ENCODE assay signal across 18 cellular contexts in genomic region chr20:24112360-24112759, GRCh38.
DNase-seq lines count a peak whose midpoint lies in the region; ATAC-seq, FAIRE-seq and TF ChIP-seq lines count a peak whose summit lies in the region.
"Had no signal": no experiment of that assay in that cellular context is flagged by ENCODE, and none has a peak within 500 bp of the region (broad histone marks: within the 10 kb centered on the region; RNA-seq: fewer than 3 reads in every experiment).

No MANE protein-coding gene starts in this region.

- RAD21 ChIA-PET in GM12878 (lab: Charles Lee; ENCODE audit: unreplicated experiment), result no interaction called here

- no peak overlapping the region for H3K27ac Mint-ChIP-seq in activated CD4-positive, alpha-beta memory T cell treated with anti-CD3 and anti-CD28 coated beads, Interleukin-2, amount 10 ng/mL, durations not matched to agents 7 days and 5 days
- H3K27ac Mint-ChIP-seq: CD4-positive, CD25-positive, alpha-beta regulatory T cell; H9 had no signal

- H3K4me3 ChIP-seq in BLaER1 (no peak overlapping the region), MM.1S (ENCODE audit: low read length) (no peak overlapping the region), GM12878 (no peak overlapping the region), kidney (ENCODE audit: low read length in 2 of 2) (no peak overlapping the region)
- H3K4me3 ChIP-seq: A549 had no signal

- peaks cover 2% of the 10 kb centered on the region for H3K27me3 Mint-ChIP-seq in activated CD4-positive, alpha-beta memory T cell treated with anti-CD3 and anti-CD28 coated beads, Interleukin-2, amount 10 ng/mL, durations not matched to agents 7 days and 5 days

- H4K20me1 ChIP-seq in BLaER1 (no peaks in the 10 kb centered on the region), MM.1S (ENCODE audit: insufficient read depth, low read length) (no peaks in the 10 kb centered on the region), GM12878 (ENCODE audit: control insufficient read depth, insufficient read depth) (no peaks in the 10 kb centered on the region)

- no peaks in the 10 kb centered on the region for H3K9me3 Mint-ChIP-seq in activated CD4-positive, alpha-beta memory T cell treated with anti-CD3 and anti-CD28 coated beads, Interleukin-2, amount 10 ng/mL, durations not matched to agents 7 days and 5 days
- H3K9me3 Mint-ChIP-seq: CD8-positive, alpha-beta memory T cell; H9 had no signal

- in situ Hi-C loops in GM12878 (cut with MboI), result no loop called here

- no TSS peak for BruUV-seq in GM12878 (replicated peaks; lab: Mats Ljungman, UMichigan)

- SMC1A ChIA-PET in GM12878 (lab: Charles Lee; ENCODE audit: uncharacterized antibody, unreplicated experiment), result interaction anchor here (1.4 kb wide), 1 partner anchor 10 kb away, joined by 3 read pairs; no protein-coding TSS in a partner anchor

- CTCF ChIA-PET in GM12878 (lab: Yijun Ruan, JAX), result interaction anchor here (0.5 kb wide), 1 partner anchor 816 kb away, joined by 3 read pairs; no protein-coding TSS in a partner anchor
- CTCF ChIA-PET in activated CD4-positive, alpha-beta memory T cell treated with anti-CD3 and anti-CD28 coated beads, Interleukin-2, amount 10 ng/mL, durations not matched to agents 7 days and 5 days (lab: Charles Lee), result no interaction called here

- H3K27ac ChIP-seq in BLaER1, result peak overlapping the region; percentile 53; the same call in 1 of the 2 replicates
- H3K27ac ChIP-seq in MM.1S (ENCODE audit: low read length), result no peak overlapping the region
- no peak overlapping the region for H3K27ac ChIP-seq in GM12878 (ENCODE audit: control insufficient read depth, insufficient read depth)
- H3K27ac ChIP-seq in kidney (ENCODE audit: low read depth in 2 of 2, low read length in 2 of 2), result no peak overlapping the region
- H3K27ac ChIP-seq: 22Rv1 had no signal

- no peak for TF ChIP-seq POLR2A in GM12878 (IDR thresholded peaks at IDR 0.05; ENCODE audit: low read depth, low read length)

- ATAC-seq in GM12878, result peak; percentile 38; the same call in 2 of the 3 replicates
- ATAC-seq: A549 had no signal

- H2AFZ ChIP-seq in MM.1S (ENCODE audit: low read length) (no peak overlapping the region), GM12878 (ENCODE audit: control insufficient read depth, low read depth, low read length) (no peak overlapping the region)

- no peaks in the 10 kb centered on the region for H3K9me2 ChIP-seq in MM.1S (replicated peaks; ENCODE audit: insufficient read depth, low read length)

- POLR2A ChIA-PET in GM12878 (lab: Charles Lee), result no interaction called here
- POLR2A ChIA-PET in activated CD4-positive, alpha-beta memory T cell treated with anti-CD3 and anti-CD28 coated beads, Interleukin-2, amount 10 ng/mL, durations not matched to agents 7 days and 5 days (lab: Charles Lee), result no interaction called here

- no peak for TF ChIP-seq RAD21 in GM12878 (IDR thresholded peaks at IDR 0.05; ENCODE audit: insufficient read depth, low read depth, low read length)

- peak; percentile 8; the same call in 1 of the 2 replicates for TF ChIP-seq CTCF in MM.1S (IDR thresholded peaks at IDR 0.05; ENCODE audit: low read length)
- TF ChIP-seq CTCF in GM12878 (IDR thresholded peaks at IDR 0.05 in 2 of 3, conservative IDR thresholded peaks at IDR 0.05 in 1 of 3; ENCODE audit: control insufficient read depth in 2 of 3, extremely low read depth in 1 of 3, insufficient read depth in 1 of 3, low read depth in 3 of 3, low read length in 3 of 3), result 0 out of 6 replicates have a peak, but pooled peaks of 1 of the 3 experiments have one; percentile 3
- TF ChIP-seq CTCF in kidney (IDR thresholded peaks at IDR 0.05; ENCODE audit: borderline replicate concordance, extremely low read depth, insufficient read depth), result peak; percentile 4

- no peaks in the 10 kb centered on the region for H3K27me3 ChIP-seq in BLaER1
- H3K27me3 ChIP-seq in MM.1S (replicated peaks; ENCODE audit: insufficient read depth, low read length), result 0 out of 2 replicates have a peak, but pooled peaks cover 4% of the 10 kb centered on the region
- peaks cover 0 to 3% of the 10 kb centered on the region in 2 experiments; a peak in 2 of 4 replicates for H3K27me3 ChIP-seq in GM12878 (replicated peaks in 1 of 2; ENCODE audit: control insufficient read depth in 2 of 2, insufficient read depth in 2 of 2, low read length in 1 of 2)

- H3K4me3 Mint-ChIP-seq in activated CD4-positive, alpha-beta memory T cell treated with anti-CD3 and anti-CD28 coated beads, Interleukin-2, amount 10 ng/mL, durations not matched to agents 7 days and 5 days, result no peak overlapping the region
- H3K4me3 Mint-ChIP-seq: CD4-positive, CD25-positive, alpha-beta regulatory T cell; CD8-positive, alpha-beta memory T cell; H9 had no signal

- H3K36me3 Mint-ChIP-seq in activated CD4-positive, alpha-beta memory T cell treated with anti-CD3 and anti-CD28 coated beads, Interleukin-2, amount 10 ng/mL, durations not matched to agents 7 days and 5 days (ENCODE audit: low read depth), result no peaks in the 10 kb centered on the region
- H3K36me3 Mint-ChIP-seq: CD4-positive, CD25-positive, alpha-beta regulatory T cell; CD8-positive, alpha-beta memory T cell had no signal

- no peak for TF ChIP-seq EP300 in GM12878 (IDR thresholded peaks at IDR 0.05; ENCODE audit: borderline replicate concordance in 1 of 2, control insufficient read depth in 1 of 2, low read depth in 2 of 2, low read length in 2 of 2)

- H3K4me2 ChIP-seq in BLaER1 (peak overlapping the region; percentile 61), MM.1S (ENCODE audit: low read depth, low read length) (no peak overlapping the region), GM12878 (ENCODE audit: control insufficient read depth, insufficient read depth) (no peak overlapping the region)
- H3K4me2 ChIP-seq: A549 had no signal

- peaks cover 19% of the 10 kb centered on the region for H3K4me1 Mint-ChIP-seq in activated CD4-positive, alpha-beta memory T cell treated with anti-CD3 and anti-CD28 coated beads, Interleukin-2, amount 10 ng/mL, durations not matched to agents 7 days and 5 days

- H3K9ac ChIP-seq in BLaER1 (no peak overlapping the region), MM.1S (ENCODE audit: low read length) (no peak overlapping the region), GM12878 (ENCODE audit: control insufficient read depth, insufficient read depth, low read length) (no peak overlapping the region), kidney (ENCODE audit: low read length in 2 of 2) (no peak overlapping the region)

- DNase-seq in MM.1S (no peak), GM12878 (ENCODE audit: low read depth, low spot score) (no peak), kidney (no peak), NCI-H187 (lab: John Stamatoyannopoulos, UW) (no peak), pons (ENCODE audit: low spot score) (no peak)
- DNase-seq in activated CD4-positive, alpha-beta memory T cell treated with anti-CD3 and anti-CD28 coated beads, Interleukin-2, amount 10 ng/mL, durations not matched to agents 7 days and 5 days, result no peak
- DNase-seq: C1 segment of cervical spinal cord; CD4-positive, CD25-positive, alpha-beta regulatory T cell; CD8-positive, alpha-beta memory T cell; COR-L47; DMS 273 treated with DMSO at 0.1 percent for 48 hours; DMS53; GOT3; H9 had no signal

- H3K9me3 ChIP-seq in BLaER1 (no peaks in the 10 kb centered on the region), MM.1S (replicated peaks; ENCODE audit: insufficient read depth, low read length) (no peaks in the 10 kb centered on the region), GM12878 (replicated peaks; ENCODE audit: control insufficient read depth, insufficient read depth, low read length) (no peaks in the 10 kb centered on the region), kidney (ENCODE audit: control insufficient read depth in 1 of 2, low read length in 2 of 2) (no peaks in the 10 kb centered on the region)
- H3K9me3 ChIP-seq: A549 had no signal

- H3F3A ChIP-seq in MM.1S (ENCODE audit: insufficient read depth, low read length), result no peaks in the 10 kb centered on the region

- H3K79me2 ChIP-seq in MM.1S (ENCODE audit: low read length) (no peaks in the 10 kb centered on the region), GM12878 (ENCODE audit: control insufficient read depth, insufficient read depth, low read length) (no peaks in the 10 kb centered on the region)

- 53% methylated on average over 7 of the region's 7 CpGs for WGBS in GM12878 (ENCODE audit: insufficient coverage, insufficient replicate concordance, low lambda C conversion rate, missing lambda C conversion rate)

- intact Hi-C loops in GM12878 (cut with micrococcal nuclease; ENCODE audit: unreplicated experiment) (no loop called here), kidney (cut with DNase I) (no loop called here)

- H3K36me3 ChIP-seq in BLaER1 (no peaks in the 10 kb centered on the region), MM.1S (replicated peaks; ENCODE audit: insufficient read depth, low read length) (no peaks in the 10 kb centered on the region), GM12878 (ENCODE audit: control insufficient read depth in 2 of 2, insufficient read depth in 2 of 2, low read length in 1 of 2) (no peaks in the 10 kb centered on the region), kidney (ENCODE audit: control insufficient read depth in 1 of 2, insufficient read depth in 2 of 2, low read length in 2 of 2) (no peaks in the 10 kb centered on the region)

- peaks cover 54% of the 10 kb centered on the region for H3K4me1 ChIP-seq in BLaER1
- peaks cover 16% of the 10 kb centered on the region for H3K4me1 ChIP-seq in MM.1S (ENCODE audit: low read length)
- H3K4me1 ChIP-seq in GM12878 (ENCODE audit: control insufficient read depth, insufficient read depth, low read length), result no peaks in the 10 kb centered on the region
- H3K4me1 ChIP-seq in kidney (ENCODE audit: control insufficient read depth in 1 of 2, insufficient read depth in 1 of 2, low read depth in 1 of 2, low read length in 2 of 2), result no peaks in the 10 kb centered on the region
- H3K4me1 ChIP-seq: A549 had no signal

- FAIRE-seq in GM12878 (lab: Jason Lieb, UNC) (no peak), kidney (lab: Jason Lieb, UNC) (no peak)
- FAIRE-seq: A549, G401.6 had no signal

TF ChIP-seq in GM12878, 131 proteins besides CTCF, POLR2A, EP300 and RAD21 (continues in another document):
- TF ChIP-seq NKRF (conservative IDR thresholded peaks at IDR 0.05) (no peak), ESRRA (IDR thresholded peaks at IDR 0.05; ENCODE audit: low read length) (no peak), JUNB (IDR thresholded peaks at IDR 0.05) (no peak)
